Comparison of ENCODE assay signal across 23 cellular contexts in the genomic region with DNA sequence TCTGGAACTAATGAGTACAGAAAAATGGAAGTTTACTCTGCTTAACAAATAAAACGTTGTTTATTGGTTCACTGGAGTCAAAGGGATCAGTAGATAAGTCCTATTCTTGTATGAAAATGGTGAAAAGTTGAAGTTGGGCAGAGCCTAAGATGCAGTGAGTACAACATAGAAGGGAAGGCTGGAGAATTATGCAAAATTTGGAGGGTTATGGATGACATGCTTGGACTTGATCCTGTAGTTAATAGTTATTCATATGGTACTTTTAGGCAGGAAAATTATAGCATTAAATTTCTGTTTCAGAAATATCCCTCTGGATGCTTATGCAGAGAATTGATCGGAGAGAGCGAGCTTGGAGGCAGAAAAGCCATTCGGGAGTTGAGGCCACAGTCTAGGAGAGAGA.
"Had no signal": no experiment of that assay in that cellular context is flagged by ENCODE, and none has a peak within 500 bp of the region (broad histone marks: within the 10 kb centered on the region; RNA-seq: fewer than 3 reads in every experiment).

No MANE protein-coding gene starts in this region.

- H3K4me3 ChIP-seq: adrenal gland, body of pancreas, MG63, SK-N-MC had no signal

- H3K9me3 Mint-ChIP-seq: activated CD4-positive, alpha-beta T cell treated with anti-CD3 and anti-CD28 coated beads, Interleukin-2, amount 10 ng/mL, durations not matched to agents 24 days and 14 days; activated CD8-positive, alpha-beta T cell treated with anti-CD3 and anti-CD28 coated beads for 36 hours; activated naive CD4-positive, alpha-beta T cell treated with anti-CD3 and anti-CD28 coated beads for 36 hours; activated T-cell treated with anti-CD3 and anti-CD28 coated beads, Interleukin-2, amount 50 U/mL, for 24 hours; activated T-helper 2 cell treated with anti-CD3 and anti-CD28 coated beads, Interferon-gamma antibody, Interleukin-2, Interleukin-4, amounts not matched to agents 10 μg/mL and 5 μg/mL and 100 μg/mL, durations not matched to agents 14 hours and 24 hours and 36 hours had no signal

- H3K4me1 Mint-ChIP-seq: activated CD4-positive, alpha-beta T cell treated with anti-CD3 and anti-CD28 coated beads, Interleukin-2, amount 10 ng/mL, durations not matched to agents 24 days and 14 days had no signal

- H3K27ac Mint-ChIP-seq: activated CD4-positive, alpha-beta T cell treated with anti-CD3 and anti-CD28 coated beads, Interleukin-2, amount 10 ng/mL, durations not matched to agents 24 days and 14 days; activated CD8-positive, alpha-beta T cell treated with anti-CD3 and anti-CD28 coated beads for 36 hours; activated naive CD4-positive, alpha-beta T cell treated with anti-CD3 and anti-CD28 coated beads for 36 hours; activated T-cell treated with anti-CD3 and anti-CD28 coated beads, Interleukin-2, amount 50 U/mL, for 24 hours; activated T-helper 2 cell treated with anti-CD3 and anti-CD28 coated beads, Interferon-gamma antibody, Interleukin-2, Interleukin-4, amounts not matched to agents 10 μg/mL and 5 μg/mL and 100 μg/mL, durations not matched to agents 14 hours and 24 hours and 36 hours had no signal

- H3K4me3 Mint-ChIP-seq: activated CD4-positive, alpha-beta T cell treated with anti-CD3 and anti-CD28 coated beads, Interleukin-2, amount 10 ng/mL, durations not matched to agents 24 days and 14 days; activated CD8-positive, alpha-beta T cell treated with anti-CD3 and anti-CD28 coated beads for 36 hours; activated naive CD4-positive, alpha-beta T cell treated with anti-CD3 and anti-CD28 coated beads for 36 hours; activated T-cell treated with anti-CD3 and anti-CD28 coated beads, Interleukin-2, amount 50 U/mL, for 24 hours had no signal

- H3K9me3 ChIP-seq: adrenal gland, body of pancreas had no signal

- H3K27me3 Mint-ChIP-seq: activated CD4-positive, alpha-beta T cell treated with anti-CD3 and anti-CD28 coated beads, Interleukin-2, amount 10 ng/mL, durations not matched to agents 24 days and 14 days; activated T-cell treated with anti-CD3 and anti-CD28 coated beads, Interleukin-2, amount 50 U/mL, for 24 hours had no signal

- DNase-seq: activated CD4-positive, alpha-beta T cell treated with anti-CD3 and anti-CD28 coated beads, Interleukin-2, amount 10 ng/mL, durations not matched to agents 24 days and 14 days; activated CD4-positive, alpha-beta T cell treated with anti-CD3 and anti-CD28 coated beads, Interleukin-2, amount 50 U/mL, for 4 hours; activated CD8-positive, alpha-beta T cell treated with anti-CD3 and anti-CD28 coated beads for 36 hours; activated gamma-delta T cell; activated naive CD4-positive, alpha-beta T cell treated with anti-CD3 and anti-CD28 coated beads for 36 hours; activated T-cell treated with anti-CD3 and anti-CD28 coated beads, Interleukin-2, amount 50 U/mL, for 24 hours; cerebellar nuclear complex; NCI-H1092; NCI-H1436 treated with DMSO at 0.1 percent for 48 hours; NCI-H1694 treated with DMSO at 0.1 percent for 48 hours; NCI-H2029; NCI-H510A; NCI-H526; NCI-H748 treated with DMSO at 0.1 percent for 48 hours; NK-92 treated with Interleukin-12 subunit alpha and Interleukin-12 subunit beta, amount 100 ng/mL, for 24 hours; T1000; WERI-Rb-1 had no signal

- H3K4me1 ChIP-seq: adrenal gland, body of pancreas had no signal

- H3K36me3 Mint-ChIP-seq: activated naive CD4-positive, alpha-beta T cell treated with anti-CD3 and anti-CD28 coated beads, Interleukin-2, amount 50 U/mL, for 72 hours had no signal

- H3K36me3 ChIP-seq: adrenal gland, MG63, WERI-Rb-1 had no signal

- ATAC-seq: activated CD8-positive, alpha-beta T cell treated with anti-CD3 and anti-CD28 coated beads for 36 hours; activated naive CD4-positive, alpha-beta T cell treated with anti-CD3 and anti-CD28 coated beads, Interleukin-2, amount 50 U/mL, for 72 hours had no signal

- H3K27ac ChIP-seq: adrenal gland, body of pancreas, SK-N-MC, WERI-Rb-1 had no signal
